9 cellular contexts compared by ENCODE assay signal in genomic region chr14:85218982-85219381, GRCh38.
"Had no signal": no experiment of that assay in that cellular context is flagged by ENCODE, and none has a peak within 500 bp of the region (broad histone marks: within the 10 kb centered on the region; RNA-seq: fewer than 3 reads in every experiment).

No MANE protein-coding gene starts in this region.

- H3K4me3 ChIP-seq: GM23248, HAP-1, K562 had no signal

- H3K36me3 ChIP-seq: HAP-1 had no signal

- ATAC-seq: HCT116, K562 had no signal

- H2AFZ ChIP-seq: GM23248 had no signal

- H3K27ac ChIP-seq: GM23248 had no signal

- DNase-seq: GM23248, GOT3, H7, HFFc6, IMR-90, KG1 had no signal

- H3K9ac ChIP-seq: GM23248 had no signal

- H3K9me3 ChIP-seq: HAP-1 had no signal
